ENCODE assay signal across 21 cellular contexts in the genomic region with DNA sequence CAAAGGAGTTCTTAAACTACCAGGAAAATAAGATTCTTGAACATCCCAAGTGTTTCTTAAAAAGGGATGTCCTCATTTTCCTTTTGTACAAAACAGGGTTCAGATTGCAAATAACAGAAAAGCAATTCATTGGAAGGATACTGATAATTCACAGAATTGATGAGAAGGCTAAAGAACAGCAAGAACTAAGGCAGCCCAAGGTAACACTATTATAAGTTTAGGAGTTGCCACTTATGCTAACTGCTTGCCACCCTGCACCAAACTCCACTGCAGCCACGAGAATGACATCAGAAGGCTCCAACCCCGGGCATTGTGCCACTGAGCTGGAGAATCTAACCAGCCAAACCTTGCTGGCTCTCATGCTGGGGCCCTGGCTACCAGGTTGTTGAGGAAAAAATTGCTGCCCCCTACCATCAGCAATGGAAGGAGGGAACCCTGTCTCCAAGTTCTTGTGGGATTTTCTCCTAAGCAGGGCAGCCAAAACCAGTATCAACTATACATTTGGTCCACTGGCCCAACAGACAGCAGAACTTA.
DNase-seq lines count a peak whose midpoint lies in the region; ATAC-seq and TF ChIP-seq lines count a peak whose summit lies in the region.
"Had no signal": no experiment of that assay in that cellular context is flagged by ENCODE, and none has a peak within 500 bp of the region (broad histone marks: within the 10 kb centered on the region; RNA-seq: fewer than 3 reads in every experiment).

No MANE protein-coding gene starts in this region.

- no peak overlapping the region for H3K4me2 ChIP-seq in smooth muscle cell

- WGBS in smooth muscle cell (ENCODE audit: low lambda C conversion rate) = 89% methylated on average over 2 of the region's 2 CpGs

- H3K9ac ChIP-seq in HUES48 (ENCODE audit: low read depth, low read length) (no peak overlapping the region), smooth muscle cell (ENCODE audit: low read depth) (no peak overlapping the region)

- peaks cover 18% of the 10 kb centered on the region for H3K4me1 ChIP-seq in HUES48 (ENCODE audit: control insufficient read depth, insufficient read depth, low read length)
- H3K4me1 ChIP-seq in upper lobe of right lung = no peaks in the 10 kb centered on the region
- H3K4me1 ChIP-seq in smooth muscle cell (ENCODE audit: low read depth) = peaks cover 11% of the 10 kb centered on the region

- ATAC-seq in left ventricle myocardium superior (peak; percentile 76), upper lobe of right lung (no peak)
- ATAC-seq: K562, SK-N-SH treated with all-trans-retinoic acid at 6 μM for 48 hours had no signal

- H3K9me3 ChIP-seq in HUES48 (ENCODE audit: control insufficient read depth, insufficient read depth, low read length) (no peaks in the 10 kb centered on the region), upper lobe of right lung (no peaks in the 10 kb centered on the region), smooth muscle cell (replicated peaks; ENCODE audit: low read depth) (no peaks in the 10 kb centered on the region)

- H3K36me3 ChIP-seq in HUES48 (ENCODE audit: control insufficient read depth, insufficient read depth, low read length) = no peaks in the 10 kb centered on the region
- no peaks in the 10 kb centered on the region for H3K36me3 ChIP-seq in upper lobe of right lung
- no peaks in the 10 kb centered on the region for H3K36me3 ChIP-seq in smooth muscle cell (ENCODE audit: low read depth)
- H3K36me3 ChIP-seq: WERI-Rb-1 had no signal

- H4K20me1 ChIP-seq in smooth muscle cell (ENCODE audit: low read depth) = peaks cover 59% of the 10 kb centered on the region

- peaks cover 23% of the 10 kb centered on the region for H3K79me2 ChIP-seq in smooth muscle cell (ENCODE audit: low read depth)

- H3K4me3 ChIP-seq in HUES48 (ENCODE audit: low read depth, low read length) = no peak overlapping the region
- no peak overlapping the region for H3K4me3 ChIP-seq in upper lobe of right lung
- H3K4me3 ChIP-seq in smooth muscle cell = no peak overlapping the region
- H3K4me3 ChIP-seq: K562 had no signal

- no peaks in the 10 kb centered on the region for H3F3A ChIP-seq in smooth muscle cell (ENCODE audit: low read depth)

- intact Hi-C loops in left ventricle myocardium superior (cut with micrococcal nuclease) (no loop called here), upper lobe of right lung (cut with DNase I) (no loop called here)

- no peak overlapping the region for H2AFZ ChIP-seq in smooth muscle cell (ENCODE audit: low read depth)

- DNase-seq in COR-L47 (lab: John Stamatoyannopoulos, UW) = peak; percentile 18
- peak; percentile 44 for DNase-seq in astrocyte of the hippocampus (ENCODE audit: low read depth, low spot score)
- DNase-seq in left ventricle myocardium superior = peak; percentile 56
- DNase-seq in NCI-H187 (lab: John Stamatoyannopoulos, UW) = no peak
- DNase-seq in SIG-M5 treated with dmso at 0.1 percent for 504 hours (lab: John Stamatoyannopoulos, UW; ENCODE audit: unreplicated experiment) = no peak
- DNase-seq in upper lobe of right lung = no peak
- DNase-seq in smooth muscle cell (lab: John Stamatoyannopoulos, UW; ENCODE audit: unreplicated experiment) = no peak
- DNase-seq: activated CD4-positive, alpha-beta T cell treated with anti-CD3 and anti-CD28 coated beads, Interleukin-2, amount 50 U/mL, for 48 hours; activated effector memory CD4-positive, alpha-beta T cell treated with Interleukin-2 at 50 U/mL for 16 hours; Calu3; cortex of kidney; H7; NCI-H1694; NCI-H510A; RPMI8226; stimulated activated CD4-positive, alpha-beta T cell treated with anti-CD3 and anti-CD28 coated beads, Interleukin-2, amount 100 ng/mL, for 48 hours; stimulated activated naive CD4-positive, alpha-beta T cell; WERI-Rb-1 had no signal

- H3K27ac ChIP-seq in HUES48 (ENCODE audit: low read depth, low read length) = peak overlapping the region; percentile 33
- no peak overlapping the region for H3K27ac ChIP-seq in upper lobe of right lung
- H3K27ac ChIP-seq in smooth muscle cell (ENCODE audit: low read depth) = no peak overlapping the region
- H3K27ac ChIP-seq: WERI-Rb-1 had no signal

- TF ChIP-seq CTCF in upper lobe of right lung (IDR thresholded peaks at IDR 0.05) (no peak), smooth muscle cell (IDR thresholded peaks at IDR 0.05; ENCODE audit: borderline replicate concordance, insufficient read depth, poor library complexity, severe bottlenecking) (no peak)

- H3K27me3 ChIP-seq in HUES48 (ENCODE audit: control insufficient read depth, insufficient read depth, low read length) (no peaks in the 10 kb centered on the region), upper lobe of right lung (no peaks in the 10 kb centered on the region), smooth muscle cell (ENCODE audit: low read depth) (no peaks in the 10 kb centered on the region)

Comparison
In these comparisons a context has a peak if more than half of its experiments do, and no peak if none do; other contexts are left out.
1. DNase-seq: peak in COR-L47 (single experiment), astrocyte of the hippocampus (single experiment) and left ventricle myocardium superior (single experiment); none in NCI-H187 (0 of 2), SIG-M5 treated with dmso at 0.1 percent for 504 hours (single experiment), upper lobe of right lung (single experiment) and smooth muscle cell (single experiment).